Comparison of ENCODE assay signal across 27 cellular contexts in genomic region chr3:14640157-14640562, GRCh38. TPM values are rescaled to one million over a fixed set of nuclear protein-coding genes. Genes with fewer than 3 reads are reported as not detected.
DNase-seq lines count a peak whose midpoint lies in the region; ATAC-seq, FAIRE-seq and TF ChIP-seq lines count a peak whose summit lies in the region.
"Had no signal": no experiment of that assay in that cellular context is flagged by ENCODE, and none has a peak within 500 bp of the region (broad histone marks: within the 10 kb centered on the region; RNA-seq: fewer than 3 reads in every experiment).

No MANE protein-coding gene starts in this region.

- H3K27me3 ChIP-seq in K562 (ENCODE audit: control insufficient read depth in 2 of 2, insufficient read depth in 2 of 2, low read length in 2 of 2), result peaks cover 46 to 56% of the 10 kb centered on the region in 2 experiments
- H3K27me3 ChIP-seq in CD4-positive, alpha-beta memory T cell (ENCODE audit: insufficient read depth, low read length), result no peaks in the 10 kb centered on the region

- no peak for TF ChIP-seq POLR2A in H54 (IDR thresholded peaks at IDR 0.05; ENCODE audit: low read depth, low read length)
- TF ChIP-seq POLR2A in K562 (conservative IDR thresholded peaks at IDR 0.05), result no peak

- no peak for TF ChIP-seq EP300 in K562 (IDR thresholded peaks at IDR 0.05; ENCODE audit: low read length)

- no peaks in the 10 kb centered on the region for H3K36me3 ChIP-seq in K562 (ENCODE audit: control insufficient read depth, insufficient read depth, low read length)
- no peaks in the 10 kb centered on the region for H3K36me3 ChIP-seq in CD4-positive, alpha-beta memory T cell (ENCODE audit: insufficient read depth, low read length)
- H3K36me3 ChIP-seq: prostate gland had no signal

- no peak overlapping the region for H3K4me3 Mint-ChIP-seq in activated naive CD8-positive, alpha-beta T cell treated with anti-CD3 and anti-CD28 coated beads for 36 hours
- no peak overlapping the region for H3K4me3 Mint-ChIP-seq in CD4-positive, alpha-beta memory T cell
- H3K4me3 Mint-ChIP-seq: activated CD4-positive, alpha-beta T cell treated with anti-CD3 and anti-CD28 coated beads, Interleukin-2, amount 10 ng/mL, durations not matched to agents 24 days and 14 days; natural killer cell; stimulated activated naive CD8-positive, alpha-beta T cell treated with anti-CD3 and anti-CD28 coated beads, Interleukin-15, amount 100 ng/mL, for 72 hours had no signal

- TF ChIP-seq RAD21 in K562 (CRISPR knock-in tag; conservative IDR thresholded peaks at IDR 0.05 in 1 of 2, IDR thresholded peaks at IDR 0.05 in 1 of 2), result no peak

- H3K27ac Mint-ChIP-seq in activated naive CD8-positive, alpha-beta T cell treated with anti-CD3 and anti-CD28 coated beads for 36 hours, result no peak overlapping the region
- no peak overlapping the region for H3K27ac Mint-ChIP-seq in CD4-positive, alpha-beta memory T cell
- H3K27ac Mint-ChIP-seq: activated CD4-positive, alpha-beta T cell treated with anti-CD3 and anti-CD28 coated beads, Interleukin-2, amount 10 ng/mL, durations not matched to agents 24 days and 14 days; natural killer cell; stimulated activated naive CD8-positive, alpha-beta T cell treated with anti-CD3 and anti-CD28 coated beads, Interleukin-15, amount 100 ng/mL, for 72 hours had no signal

- no peaks in the 10 kb centered on the region for H3K9me3 Mint-ChIP-seq in activated naive CD8-positive, alpha-beta T cell treated with anti-CD3 and anti-CD28 coated beads for 36 hours
- H3K9me3 Mint-ChIP-seq in CD4-positive, alpha-beta memory T cell, result peaks cover 0 to 2% (median 0%) of the 10 kb centered on the region in 8 donors
- H3K9me3 Mint-ChIP-seq: activated CD4-positive, alpha-beta T cell treated with anti-CD3 and anti-CD28 coated beads, Interleukin-2, amount 10 ng/mL, durations not matched to agents 24 days and 14 days; natural killer cell; stimulated activated naive CD8-positive, alpha-beta T cell treated with anti-CD3 and anti-CD28 coated beads, Interleukin-15, amount 100 ng/mL, for 72 hours had no signal

- H3K36me3 Mint-ChIP-seq in activated naive CD8-positive, alpha-beta T cell treated with anti-CD3 and anti-CD28 coated beads for 36 hours, result no peaks in the 10 kb centered on the region
- no peaks in the 10 kb centered on the region for H3K36me3 Mint-ChIP-seq in CD4-positive, alpha-beta memory T cell
- H3K36me3 Mint-ChIP-seq: natural killer cell had no signal

- POLR2A ChIA-PET in K562 (lab: Yijun Ruan, JAX), result no interaction called here
- POLR2A ChIA-PET in CD4-positive, alpha-beta memory T cell (lab: Charles Lee; ENCODE audit: partially characterized antibody), result no interaction called here

- peak overlapping the region; percentile 33; the same call in 1 of the 2 replicates for H3K4me2 ChIP-seq in K562 (ENCODE audit: insufficient read depth, low read length)

- BruUV-seq in K562 (replicated peaks; lab: Mats Ljungman, UMichigan), result no TSS peak

- no peak overlapping the region for H3K9ac ChIP-seq in K562 (ENCODE audit: insufficient read depth in 1 of 2, low read depth in 2 of 2, low read length in 2 of 2)

- no peaks in the 10 kb centered on the region for H3K9me1 ChIP-seq in K562 (ENCODE audit: control insufficient read depth, insufficient read depth, low read length)

- DNase-seq in A172 (ENCODE audit: low spot score) (peak; percentile 50), H54 (ENCODE audit: insufficient read length, low spot score) (peak; percentile 51), K562 (ENCODE audit: extremely low read depth in 1 of 4, low spot score in 3 of 4) (peak in 1 of 4 experiments; percentile 32), iris pigment epithelial cell (ENCODE audit: low read depth) (peak; percentile 36), NCI-H748 treated with DMSO at 0.1 percent for 48 hours (lab: John Stamatoyannopoulos, UW) (no peak), epidermal melanocyte (ENCODE audit: insufficient read length, low spot score) (no peak)
- no peak for DNase-seq in activated naive CD8-positive, alpha-beta T cell treated with anti-CD3 and anti-CD28 coated beads for 36 hours
- no peak for DNase-seq in CD4-positive, alpha-beta memory T cell
- DNase-seq: activated CD4-positive, alpha-beta T cell treated with anti-CD3 and anti-CD28 coated beads, Interleukin-2, amount 10 ng/mL, durations not matched to agents 24 days and 14 days; activated CD8-positive, alpha-beta memory T cell treated with anti-CD3 and anti-CD28 coated beads, Interleukin-2, amount 50 U/mL, for 48 hours; activated gamma-delta T cell treated with Interleukin-2 at 50 U/mL for 16 hours; effector memory CD4-positive, alpha-beta T cell; hippocampal formation; mesenchymal stem cell; MV-4-11; natural killer cell; NCI-H187 treated with DMSO at 0.1 percent for 48 hours; NCI-H446 treated with DMSO at 0.1 percent for 48 hours; small intestine; stimulated activated CD4-positive, alpha-beta T cell treated with anti-CD3 and anti-CD28 coated beads, Interleukin-4, amount 100 ng/mL, for 1 hour; stimulated activated naive CD8-positive, alpha-beta T cell treated with anti-CD3 and anti-CD28 coated beads, Interleukin-15, amount 100 ng/mL, for 72 hours had no signal

- intact Hi-C loops in K562 (cut with micrococcal nuclease), result no loop called here
- intact Hi-C loops in CD4-positive, alpha-beta memory T cell (cut with micrococcal nuclease), result no loop called here

- peak; percentile 55 for ATAC-seq in K562
- ATAC-seq: HCT116; natural killer cell; Right ventricle myocardium inferior; stimulated activated naive CD8-positive, alpha-beta T cell treated with anti-CD3 and anti-CD28 coated beads, Interleukin-15, amount 100 ng/mL, for 72 hours had no signal

- 1% methylated on average over 10 of the region's 10 CpGs for WGBS in K562 (ENCODE audit: insufficient coverage, low coverage, missing lambda C conversion rate)

- H3K27ac ChIP-seq in K562 (ENCODE audit: extremely low read depth, low read depth, low read length), result no peak overlapping the region
- H3K27ac ChIP-seq in CD4-positive, alpha-beta memory T cell (ENCODE audit: low read depth, low read length), result no peak overlapping the region
- H3K27ac ChIP-seq: C4-2B, prostate gland had no signal

- H3K4me1 Mint-ChIP-seq in activated naive CD8-positive, alpha-beta T cell treated with anti-CD3 and anti-CD28 coated beads for 36 hours, result peaks cover 2% of the 10 kb centered on the region
- H3K4me1 Mint-ChIP-seq in CD4-positive, alpha-beta memory T cell, result no peaks in the 10 kb centered on the region
- H3K4me1 Mint-ChIP-seq: activated CD4-positive, alpha-beta T cell treated with anti-CD3 and anti-CD28 coated beads, Interleukin-2, amount 10 ng/mL, durations not matched to agents 24 days and 14 days; stimulated activated naive CD8-positive, alpha-beta T cell treated with anti-CD3 and anti-CD28 coated beads, Interleukin-15, amount 100 ng/mL, for 72 hours had no signal

- in situ Hi-C loops in K562 (cut with MboI), result no loop called here

- H4K20me1 ChIP-seq in K562 (replicated peaks; ENCODE audit: control insufficient read depth, insufficient read depth, low read length), result peaks cover 4% of the 10 kb centered on the region; the same call in 1 of the 2 replicates

- no peaks in the 10 kb centered on the region for H3K79me2 ChIP-seq in K562 (ENCODE audit: control insufficient read depth, insufficient read depth, low read length)

- no peak overlapping the region for H3K4me3 ChIP-seq in K562
- H3K4me3 ChIP-seq in CD4-positive, alpha-beta memory T cell (ENCODE audit: low read length in 2 of 2), result no peak overlapping the region
- H3K4me3 ChIP-seq: prostate gland had no signal

- CTCF ChIA-PET in K562 (lab: Yijun Ruan, JAX; ENCODE audit: low intra/inter-chr PET ratio), result no interaction called here
- CTCF ChIA-PET in CD4-positive, alpha-beta memory T cell (lab: Charles Lee; ENCODE audit: partially characterized antibody), result interaction anchor here (0.9 to 1.7 kb wide), 2 partner anchors 11 to 283 kb away, joined by 3 to 5 read pairs; no protein-coding TSS in a partner anchor

- H3K27me3 Mint-ChIP-seq in activated naive CD8-positive, alpha-beta T cell treated with anti-CD3 and anti-CD28 coated beads for 36 hours, result peaks cover 34% of the 10 kb centered on the region
- H3K27me3 Mint-ChIP-seq in CD4-positive, alpha-beta memory T cell, result peaks cover 47 to 48% of the 10 kb centered on the region in 2 donors

- H2AFZ ChIP-seq in K562 (ENCODE audit: low read depth, low read length), result no peak overlapping the region

- no peak for TF ChIP-seq CTCF in K562 (IDR thresholded peaks at IDR 0.05 in 2 of 3, conservative IDR thresholded peaks at IDR 0.05 in 1 of 3; ENCODE audit: insufficient read depth in 2 of 3, low read depth in 1 of 3, low read length in 3 of 3)

- FAIRE-seq in H54 (lab: Jason Lieb, UNC) (peak; percentile 33), K562 (lab: Jason Lieb, UNC) (no peak)
- FAIRE-seq: A204.1, small intestine had no signal

- H3K9me3 ChIP-seq in K562 (replicated peaks; ENCODE audit: control insufficient read depth, insufficient read depth, low read depth, low read length), result no peaks in the 10 kb centered on the region
- no peaks in the 10 kb centered on the region for H3K9me3 ChIP-seq in CD4-positive, alpha-beta memory T cell (ENCODE audit: control insufficient read depth in 1 of 2, low read length in 2 of 2)
- H3K9me3 ChIP-seq: prostate gland had no signal

- no peaks in the 10 kb centered on the region for H3K4me1 ChIP-seq in K562 (replicated peaks in 1 of 2; ENCODE audit: control insufficient read depth in 2 of 2, insufficient read depth in 2 of 2, low read length in 2 of 2)
- H3K4me1 ChIP-seq in CD4-positive, alpha-beta memory T cell (ENCODE audit: insufficient read depth, low read length), result no peaks in the 10 kb centered on the region
- H3K4me1 ChIP-seq: prostate gland had no signal

RNA-seq across cellular contexts. Expression of gene CCDC174, which starts 11.4 kb away (rescaled TPM):
- total RNA-seq in A172 (2014; rRNA removed; shearing (Covaris generic)), result 9.8 and 22.1 TPM in 2 replicates
- total RNA-seq in K562 (2011; cell fraction: chromatin; rRNA removed; ENCODE audit: low replicate concordance), result 26.7 and 57.8 TPM in 2 replicates
- total RNA-seq in K562 (2011; cell fraction: nucleolus; rRNA removed), result 10.3 and 12.5 TPM in 2 replicates
- 20.5 and 26.6 TPM in 2 replicates for total RNA-seq in K562 (2011; cell fraction: nucleoplasm; rRNA removed)
- 18.7 and 20.8 TPM in 2 replicates for total RNA-seq in K562 (2014; rRNA removed)
- total RNA-seq in K562 (2014; rRNA removed; fragmentation: Illumina TruSeq; extraction: Trizol), result 31.0 and 33.7 TPM in 2 replicates
- 24.8 and 28.5 TPM in 2 replicates for total RNA-seq in K562 (2015; rRNA removed; fragmentation: Illumina TruSeq; extraction: Trizol)
- 18.7 and 19.8 TPM in 2 replicates for total RNA-seq in K562 (2021)
- 7.4 and 9.5 TPM in 2 replicates for polyA plus RNA-seq in K562 (2011; rRNA removed)
- 3.9 and 4.1 TPM in 2 replicates for polyA plus RNA-seq in K562 (2011; cell fraction: cytosol; rRNA removed)
- polyA plus RNA-seq in K562 (2011; cell fraction: nucleus; rRNA removed), result 24.3 and 33.3 TPM in 2 replicates
- 11.8 and 29.6 TPM in 2 replicates for polyA plus RNA-seq in K562 (2012)
- polyA plus RNA-seq in K562 (2014; fragmentation: Illumina TruSeq; extraction: Trizol), result 24.9 and 31.6 TPM in 2 replicates
- polyA plus RNA-seq in K562 (2014; fragmentation: Nextera tagmentation; extraction: Ambion mirVana), result 10 to 100 TPM; 34.9 to 41.0 TPM
- polyA plus RNA-seq in K562 (2014; rRNA removed), result 16.9 and 22.8 TPM in 2 replicates
- 8.9 and 11.9 TPM in 2 replicates for polyA minus RNA-seq in K562 (2011; rRNA and poly(A)+ RNA removed)
- 3.7 and 10.5 TPM in 2 replicates for polyA minus RNA-seq in K562 (2011; cell fraction: cytosol; rRNA and poly(A)+ RNA removed)
- 12.1 and 22.1 TPM in 2 replicates for polyA minus RNA-seq in K562 (2011; cell fraction: nucleus; rRNA and poly(A)+ RNA removed)
- 10 to 100 TPM; 16.1 to 18.6 TPM for total RNA-seq in activated naive CD8-positive, alpha-beta T cell treated with anti-CD3 and anti-CD28 coated beads for 36 hours
- 10 to 100 TPM; 45.9 to 51.8 TPM for total RNA-seq in CD4-positive, alpha-beta memory T cell
- 10 to 100 TPM; 20.0 to 28.3 TPM for polyA plus RNA-seq in CD4-positive, alpha-beta memory T cell

RNA-seq across cellular contexts. Expression of gene C3orf20, which starts 34.8 kb away (rescaled TPM):
- total RNA-seq in A172 (2014; rRNA removed; shearing (Covaris generic)), result not detected in 2 replicates
- total RNA-seq in K562 (2011; cell fraction: chromatin; rRNA removed; ENCODE audit: low replicate concordance), result 0.25 and 0.46 TPM in 2 replicates
- total RNA-seq in K562 (2011; cell fraction: nucleolus; rRNA removed), result not detected in 2 replicates
- 0.23 and 0.29 TPM in 2 replicates for total RNA-seq in K562 (2011; cell fraction: nucleoplasm; rRNA removed)
- total RNA-seq in K562 (2014; rRNA removed) (not detected in 2 replicates), K562 (2014; rRNA removed; fragmentation: Illumina TruSeq; extraction: Trizol) (not detected in 2 replicates), K562 (2015; rRNA removed; fragmentation: Illumina TruSeq; extraction: Trizol) (0.04 TPM in 1 of 2 replicates, not detected in the other), K562 (2021) (not detected in 2 replicates)
- polyA plus RNA-seq in K562 (2011; rRNA removed) (0.15 TPM in 1 of 2 replicates, not detected in the other), K562 (2014; fragmentation: Illumina TruSeq; extraction: Trizol) (not detected in 2 replicates), K562 (2014; fragmentation: Nextera tagmentation; extraction: Ambion mirVana) (not detected), K562 (2014; rRNA removed) (not detected in 2 replicates)
- polyA plus RNA-seq in K562 (2011; cell fraction: cytosol; rRNA removed), result 0.12 TPM in 1 of 2 replicates, not detected in the other
- 0.04 and 0.08 TPM in 2 replicates for polyA plus RNA-seq in K562 (2011; cell fraction: nucleus; rRNA removed)
- 0.03 TPM in 1 of 2 replicates, not detected in the other for polyA plus RNA-seq in K562 (2012)
- 0.06 TPM in 1 of 2 replicates, not detected in the other for polyA minus RNA-seq in K562 (2011; rRNA and poly(A)+ RNA removed)
- not detected in 2 replicates for polyA minus RNA-seq in K562 (2011; cell fraction: cytosol; rRNA and poly(A)+ RNA removed)
- polyA minus RNA-seq in K562 (2011; cell fraction: nucleus; rRNA and poly(A)+ RNA removed), result 0.11 TPM in 1 of 2 replicates, not detected in the other
- under 1 TPM in 1 of 2 experiments, not detected in 1; 0.14 TPM for total RNA-seq in activated naive CD8-positive, alpha-beta T cell treated with anti-CD3 and anti-CD28 coated beads for 36 hours
- total RNA-seq in CD4-positive, alpha-beta memory T cell, result under 1 TPM; 0.38 to 0.44 TPM
- not detected for polyA plus RNA-seq in CD4-positive, alpha-beta memory T cell
- total RNA-seq: Right ventricle myocardium inferior had no signal
- polyA plus RNA-seq: urinary bladder had no signal

Comparison
In these comparisons a context has a peak if more than half of its experiments do, and no peak if none do; other contexts are left out.
1. DNase-seq: peak in A172 (single experiment), H54 (single experiment) and iris pigment epithelial cell (single experiment); none in NCI-H748 treated with DMSO at 0.1 percent for 48 hours (single experiment), activated naive CD8-positive, alpha-beta T cell treated with anti-CD3 and anti-CD28 coated beads for 36 hours (single experiment), CD4-positive, alpha-beta memory T cell (0 of 5) and epidermal melanocyte (single experiment).